ENCODE assay signal across 14 cellular contexts in the genomic region with DNA sequence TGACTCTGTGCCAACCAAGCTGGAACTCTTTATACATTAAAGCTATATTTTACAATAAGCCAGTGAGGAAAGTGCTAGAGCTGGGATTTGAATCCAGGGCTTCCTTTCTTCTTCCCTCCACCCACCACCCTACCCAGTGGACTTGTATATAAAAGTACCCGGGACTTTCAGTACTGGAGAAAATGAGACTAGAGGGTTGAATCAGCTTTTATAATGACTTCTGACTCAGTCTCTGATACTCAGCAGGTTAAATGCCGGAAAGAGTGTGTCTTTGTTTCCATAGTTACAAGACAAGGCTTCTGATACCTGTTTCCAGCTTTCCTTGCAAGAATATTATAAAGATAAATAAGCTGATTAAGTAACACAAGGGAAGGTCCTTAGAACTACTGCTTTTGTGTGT.
A peak's percentile ranks its signal among the peaks of the same experiment; 100 is the strongest.
DNase-seq lines count a peak whose midpoint lies in the region; ATAC-seq and TF ChIP-seq lines count a peak whose summit lies in the region.
"Had no signal": no experiment of that assay in that cellular context is flagged by ENCODE, and none has a peak within 500 bp of the region (broad histone marks: within the 10 kb centered on the region; RNA-seq: fewer than 3 reads in every experiment).

No MANE protein-coding gene starts in this region.

- peak overlapping the region in 54 of 59 donors; percentile 11 to 97 (median 90) for H3K27ac ChIP-seq in dorsolateral prefrontal cortex
- H3K27ac ChIP-seq in smooth muscle cell (ENCODE audit: low read depth) = peak overlapping the region; percentile 58
- H3K27ac ChIP-seq: SJCRH30 had no signal

- H4K20me1 ChIP-seq in smooth muscle cell (ENCODE audit: low read depth) = no peaks in the 10 kb centered on the region

- no peaks in the 10 kb centered on the region for H3K79me2 ChIP-seq in smooth muscle cell (ENCODE audit: low read depth)

- no peaks in the 10 kb centered on the region for H3K27me3 Mint-ChIP-seq in activated T-cell treated with anti-CD3 and anti-CD28 coated beads, Interleukin-2, amount 50 U/mL, for 4 hours (ENCODE audit: low read depth)

- no peak for DNase-seq in activated T-cell treated with anti-CD3 and anti-CD28 coated beads, Interleukin-2, amount 50 U/mL, for 4 hours
- DNase-seq in activated T-cell treated with anti-CD3 and anti-CD28 coated beads, Interleukin-2, amount 50 U/mL, for 1 hour = no peak
- DNase-seq in RKO (ENCODE audit: low spot score) = peak; percentile 37
- no peak for DNase-seq in dorsolateral prefrontal cortex
- no peak for DNase-seq in smooth muscle cell (lab: John Stamatoyannopoulos, UW; ENCODE audit: unreplicated experiment)
- no peak for DNase-seq in activated effector memory CD4-positive, alpha-beta T cell treated with Interleukin-2 at 50 U/mL for 16 hours
- DNase-seq in SK-N-DZ (ENCODE audit: low spot score) = no peak
- no peak for DNase-seq in NCI-H2171 (lab: John Stamatoyannopoulos, UW)
- DNase-seq: COR-L47; IMR-90; NCI-H1048; SJCRH30; stimulated activated naive CD4-positive, alpha-beta T cell treated with Interleukin-2 at 50 U/mL for 16 hours had no signal

- H3K4me1 Mint-ChIP-seq in activated T-cell treated with anti-CD3 and anti-CD28 coated beads, Interleukin-2, amount 50 U/mL, for 4 hours (ENCODE audit: low read depth) = peaks cover 20% of the 10 kb centered on the region

- H3K27me3 ChIP-seq in dorsolateral prefrontal cortex = peaks cover 0 to 4% (median 0%) of the 10 kb centered on the region in 45 donors
- no peaks in the 10 kb centered on the region for H3K27me3 ChIP-seq in smooth muscle cell (ENCODE audit: low read depth)
- H3K27me3 ChIP-seq: ascending aorta, SJCRH30 had no signal

- no peak for TF ChIP-seq CTCF in dorsolateral prefrontal cortex (IDR thresholded peaks at IDR 0.05 in 54 of 56, conservative IDR thresholded peaks at IDR 0.05 in 2 of 56; ENCODE audit: low read depth in 1 of 56, partially characterized antibody in 56 of 56)
- no peak for TF ChIP-seq CTCF in smooth muscle cell (IDR thresholded peaks at IDR 0.05; ENCODE audit: borderline replicate concordance, insufficient read depth, poor library complexity, severe bottlenecking)

- H3F3A ChIP-seq in smooth muscle cell (ENCODE audit: low read depth) = no peaks in the 10 kb centered on the region

- ATAC-seq in activated T-cell treated with anti-CD3 and anti-CD28 coated beads, Interleukin-2, amount 50 U/mL, for 4 hours = peak; percentile 86 to 88

- H3K4me3 Mint-ChIP-seq in activated T-cell treated with anti-CD3 and anti-CD28 coated beads, Interleukin-2, amount 50 U/mL, for 4 hours = no peak overlapping the region

- no peaks in the 10 kb centered on the region for H3K36me3 ChIP-seq in smooth muscle cell (ENCODE audit: low read depth)
- H3K36me3 ChIP-seq: ascending aorta, SJCRH30 had no signal

- H3K4me3 ChIP-seq in dorsolateral prefrontal cortex (no peak overlapping the region), smooth muscle cell (no peak overlapping the region)
- H3K4me3 ChIP-seq: ascending aorta, SJCRH30 had no signal

- intact Hi-C loops in dorsolateral prefrontal cortex (cut with DNase I) = loop anchor here (5.0 to 10.0 kb wide), 3 partner anchors 122 to 360 kb away; no protein-coding TSS in a partner anchor

- no peaks in the 10 kb centered on the region for H3K4me1 ChIP-seq in smooth muscle cell (ENCODE audit: low read depth)
- H3K4me1 ChIP-seq: SJCRH30 had no signal

- H3K9me3 ChIP-seq in smooth muscle cell (replicated peaks; ENCODE audit: low read depth) = no peaks in the 10 kb centered on the region
- H3K9me3 ChIP-seq: ascending aorta, SJCRH30 had no signal

- H2AFZ ChIP-seq in smooth muscle cell (ENCODE audit: low read depth) = no peak overlapping the region

- H3K36me3 Mint-ChIP-seq in activated T-cell treated with anti-CD3 and anti-CD28 coated beads, Interleukin-2, amount 50 U/mL, for 4 hours (ENCODE audit: insufficient read depth) = no peaks in the 10 kb centered on the region

- peak overlapping the region; percentile 45 for H3K4me2 ChIP-seq in smooth muscle cell

- WGBS in smooth muscle cell (ENCODE audit: low lambda C conversion rate) = 10% methylated on average over 2 of the region's 2 CpGs

- peak overlapping the region; percentile 5 for H3K9ac ChIP-seq in smooth muscle cell (ENCODE audit: low read depth)

- no peaks in the 10 kb centered on the region for H3K9me3 Mint-ChIP-seq in activated T-cell treated with anti-CD3 and anti-CD28 coated beads, Interleukin-2, amount 50 U/mL, for 4 hours
